ENCODE assay signal across 8 cellular contexts in genomic region chr10:119306514-119306951, GRCh38.
A peak's percentile ranks its signal among the peaks of the same experiment; 100 is the strongest.
DNase-seq lines count a peak whose midpoint lies in the region; ATAC-seq, FAIRE-seq and TF ChIP-seq lines count a peak whose summit lies in the region.

No MANE protein-coding gene starts in this region.

- H2AFZ ChIP-seq in GM12878 (ENCODE audit: control insufficient read depth, low read depth, low read length): peak overlapping the region; percentile 37

- no peaks in the 10 kb centered on the region for H3K36me3 ChIP-seq in cardiac muscle cell
- no peaks in the 10 kb centered on the region; a peak in 1 of 4 replicates for H3K36me3 ChIP-seq in GM12878 (ENCODE audit: control insufficient read depth in 2 of 2, insufficient read depth in 2 of 2, low read length in 1 of 2)
- H3K36me3 ChIP-seq in vagina: no peaks in the 10 kb centered on the region

- no peaks in the 10 kb centered on the region for H4K20me1 ChIP-seq in GM12878 (ENCODE audit: control insufficient read depth, insufficient read depth)

- H3K4me2 ChIP-seq in GM12878 (ENCODE audit: control insufficient read depth, insufficient read depth): peak overlapping the region; percentile 73

- H3K27me3 Mint-ChIP-seq in T-helper 1 cell treated with Interleukin-12 subunit alpha and Interleukin-12 subunit beta and Interleukin-4 antibody, amounts not matched to agents 30 μg/mL and 1 μg/mL, for 36 hours (ENCODE audit: low read depth): no peaks in the 10 kb centered on the region
- H3K27me3 Mint-ChIP-seq in natural killer cell treated with Interleukin-12 subunit alpha and Interleukin-12 subunit beta and Interleukin-15 and Interleukin-18, amount 100 ng/mL, for 72 hours: peaks cover 7 to 9% of the 10 kb centered on the region in 2 donors

- RAD21 ChIA-PET in GM12878 (lab: Charles Lee; ENCODE audit: unreplicated experiment): interaction anchor here (0.8 to 7.0 kb wide), 4 partner anchors 10 to 107 kb away, joined by 3 to 46 read pairs (median 20); partner anchors contain the start of gene GRK5

- no peak for ATAC-seq in Right ventricle myocardium inferior
- ATAC-seq in HG03159 (IDR thresholded peaks at IDR 0.05; ENCODE audit: unreplicated experiment): peak; percentile 74
- peak; percentile 83 for ATAC-seq in GM12878
- ATAC-seq in natural killer cell treated with Interleukin-12 subunit alpha and Interleukin-12 subunit beta and Interleukin-15 and Interleukin-18, amount 100 ng/mL, for 72 hours: peak; percentile 43 to 49

- no peaks in the 10 kb centered on the region for H3K9me3 Mint-ChIP-seq in T-helper 1 cell treated with Interleukin-12 subunit alpha and Interleukin-12 subunit beta and Interleukin-4 antibody, amounts not matched to agents 30 μg/mL and 1 μg/mL, for 36 hours
- no peaks in the 10 kb centered on the region for H3K9me3 Mint-ChIP-seq in natural killer cell treated with Interleukin-12 subunit alpha and Interleukin-12 subunit beta and Interleukin-15 and Interleukin-18, amount 100 ng/mL, for 72 hours

- H3K9ac ChIP-seq in GM12878 (ENCODE audit: control insufficient read depth, insufficient read depth, low read length): peak overlapping the region; percentile 78

- peaks cover 20% of the 10 kb centered on the region for H3K36me3 Mint-ChIP-seq in T-helper 1 cell treated with Interleukin-12 subunit alpha and Interleukin-12 subunit beta and Interleukin-4 antibody, amounts not matched to agents 30 μg/mL and 1 μg/mL, for 36 hours (ENCODE audit: low read depth)
- H3K36me3 Mint-ChIP-seq in natural killer cell treated with Interleukin-12 subunit alpha and Interleukin-12 subunit beta and Interleukin-15 and Interleukin-18, amount 100 ng/mL, for 72 hours: peaks cover 4% of the 10 kb centered on the region

- peak; percentile 83 for FAIRE-seq in GM12878 (lab: Jason Lieb, UNC)

- SMC1A ChIA-PET in GM12878 (lab: Charles Lee; ENCODE audit: uncharacterized antibody, unreplicated experiment): interaction anchor here (0.7 to 3.7 kb wide), 11 partner anchors 9 to 112 kb away, joined by 3 to 28 read pairs (median 3); partner anchors contain the start of gene GRK5

- peak; percentile 63 to 67; a peak in 3 of 4 replicates for TF ChIP-seq EP300 in GM12878 (IDR thresholded peaks at IDR 0.05; ENCODE audit: borderline replicate concordance in 1 of 2, control insufficient read depth in 1 of 2, low read depth in 2 of 2, low read length in 2 of 2)

- H3K4me1 Mint-ChIP-seq in T-helper 1 cell treated with Interleukin-12 subunit alpha and Interleukin-12 subunit beta and Interleukin-4 antibody, amounts not matched to agents 30 μg/mL and 1 μg/mL, for 36 hours (ENCODE audit: low read depth): peaks cover 72% of the 10 kb centered on the region
- peaks cover 77% of the 10 kb centered on the region in 2 donors for H3K4me1 Mint-ChIP-seq in natural killer cell treated with Interleukin-12 subunit alpha and Interleukin-12 subunit beta and Interleukin-15 and Interleukin-18, amount 100 ng/mL, for 72 hours (ENCODE audit: low read depth in 2 of 2)

- intact Hi-C loops in Right ventricle myocardium inferior (cut with DNase I) (no loop called here), GM12878 (cut with micrococcal nuclease; ENCODE audit: unreplicated experiment) (loop anchor here (1.0 to 10.0 kb wide), 5 partner anchors 35 to 232 kb away; no protein-coding TSS in a partner anchor), vagina (cut with DNase I) (no loop called here)

- H3K4me3 Mint-ChIP-seq in T-helper 1 cell treated with Interleukin-12 subunit alpha and Interleukin-12 subunit beta and Interleukin-4 antibody, amounts not matched to agents 30 μg/mL and 1 μg/mL, for 36 hours: peak overlapping the region; percentile 77
- H3K4me3 Mint-ChIP-seq in natural killer cell treated with Interleukin-12 subunit alpha and Interleukin-12 subunit beta and Interleukin-15 and Interleukin-18, amount 100 ng/mL, for 72 hours: peak overlapping the region; percentile 76

- H3K9me3 ChIP-seq in cardiac muscle cell (ENCODE audit: low read depth) (no peaks in the 10 kb centered on the region), GM12878 (replicated peaks; ENCODE audit: control insufficient read depth, insufficient read depth, low read length) (no peaks in the 10 kb centered on the region), vagina (no peaks in the 10 kb centered on the region)

- WGBS in GM12878 (ENCODE audit: insufficient coverage, insufficient replicate concordance, low lambda C conversion rate, missing lambda C conversion rate): 1% methylated on average over 9 of the region's 9 CpGs

- no peaks in the 10 kb centered on the region for H3K27me3 ChIP-seq in cardiac muscle cell
- H3K27me3 ChIP-seq in GM12878 (replicated peaks in 1 of 2; ENCODE audit: control insufficient read depth in 2 of 2, insufficient read depth in 2 of 2, low read length in 1 of 2): no peaks in the 10 kb centered on the region
- H3K27me3 ChIP-seq in vagina: no peaks in the 10 kb centered on the region

- POLR2A ChIA-PET in GM12878 (lab: Charles Lee): interaction anchor here (0.8 to 2.4 kb wide), 5 partner anchors 17 to 99 kb away, joined by 3 to 14 read pairs (median 4); partner anchors contain the start of gene GRK5

- H3K27ac Mint-ChIP-seq in T-helper 1 cell treated with Interleukin-12 subunit alpha and Interleukin-12 subunit beta and Interleukin-4 antibody, amounts not matched to agents 30 μg/mL and 1 μg/mL, for 36 hours: peak overlapping the region; percentile 99
- H3K27ac Mint-ChIP-seq in natural killer cell treated with Interleukin-12 subunit alpha and Interleukin-12 subunit beta and Interleukin-15 and Interleukin-18, amount 100 ng/mL, for 72 hours: peak overlapping the region; percentile 93 to 95

- TF ChIP-seq RAD21 in GM12878 (IDR thresholded peaks at IDR 0.05; ENCODE audit: insufficient read depth, low read depth, low read length): peak; percentile 76

- H3K4me1 ChIP-seq in cardiac muscle cell (ENCODE audit: low read depth): peaks cover 11% of the 10 kb centered on the region
- peaks cover 73% of the 10 kb centered on the region for H3K4me1 ChIP-seq in GM12878 (ENCODE audit: control insufficient read depth, insufficient read depth, low read length)
- H3K4me1 ChIP-seq in vagina: peaks cover 51% of the 10 kb centered on the region

- peak; percentile 42; the same call in 1 of the 2 replicates for TF ChIP-seq POLR2A in GM12878 (IDR thresholded peaks at IDR 0.05; ENCODE audit: low read depth, low read length)
- no peak for TF ChIP-seq POLR2A in vagina (IDR thresholded peaks at IDR 0.05)

- CTCF ChIA-PET in GM12878 (lab: Yijun Ruan, JAX): interaction anchor here (0.7 to 5.5 kb wide), 16 partner anchors 9 to 369 kb away, joined by 3 to 43 read pairs (median 4); partner anchors contain the start of gene GRK5

- H3K27ac ChIP-seq in cardiac muscle cell (no peak overlapping the region), GM12878 (ENCODE audit: control insufficient read depth, insufficient read depth) (peak overlapping the region; percentile 92), vagina (peak overlapping the region; percentile 71)

- no TSS peak for BruUV-seq in GM12878 (replicated peaks; lab: Mats Ljungman, UMichigan)

- peaks cover 45% of the 10 kb centered on the region for H3K79me2 ChIP-seq in GM12878 (ENCODE audit: control insufficient read depth, insufficient read depth, low read length)

- H3K4me3 ChIP-seq in cardiac muscle cell: no peak overlapping the region
- peak overlapping the region; percentile 69; the same call in 1 of the 2 replicates for H3K4me3 ChIP-seq in GM12878
- no peak overlapping the region for H3K4me3 ChIP-seq in vagina

- TF ChIP-seq CTCF in cardiac muscle cell (IDR thresholded peaks at IDR 0.05; ENCODE audit: low read depth, low read length) (peak; percentile 33), GM12878 (IDR thresholded peaks at IDR 0.05 in 2 of 3, conservative IDR thresholded peaks at IDR 0.05 in 1 of 3; ENCODE audit: control insufficient read depth in 2 of 3, extremely low read depth in 1 of 3, insufficient read depth in 1 of 3, low read depth in 3 of 3, low read length in 3 of 3) (peak; percentile 83 to 95 (median 94)), vagina (IDR thresholded peaks at IDR 0.05) (no peak)

- DNase-seq in cardiac muscle cell (ENCODE audit: low read depth in 1 of 2, low spot score in 1 of 2): no peak
- DNase-seq in Right ventricle myocardium inferior (ENCODE audit: missing footprints): no peak
- DNase-seq in GM12878 (ENCODE audit: low read depth, low spot score): peak; percentile 71
- DNase-seq in natural killer cell treated with Interleukin-12 subunit alpha and Interleukin-12 subunit beta and Interleukin-15 and Interleukin-18, amount 100 ng/mL, for 72 hours (ENCODE audit: low spot score): no peak
- DNase-seq in vagina (ENCODE audit: extremely low spot score in 2 of 2): no peak
- no peak for DNase-seq in DMS153 (lab: John Stamatoyannopoulos, UW)

- in situ Hi-C loops in GM12878 (cut with MboI): no loop called here

TF ChIP-seq in GM12878, 131 proteins besides CTCF, POLR2A, EP300 and RAD21 (continues in another document):
- TF ChIP-seq ELK1 (IDR thresholded peaks at IDR 0.05; ENCODE audit: low read depth, low read length): no peak
- no peak for TF ChIP-seq HSF1 (IDR thresholded peaks at IDR 0.05; ENCODE audit: low read depth, low read length)

Comparison
In these comparisons a context has a peak if more than half of its experiments do, and no peak if none do; other contexts are left out.
1. CTCF ChIP-seq: peak in cardiac muscle cell (single experiment) and GM12878 (3 of 3); none in vagina (0 of 3).